2 cellular contexts compared by ENCODE assay signal in the genomic region with DNA sequence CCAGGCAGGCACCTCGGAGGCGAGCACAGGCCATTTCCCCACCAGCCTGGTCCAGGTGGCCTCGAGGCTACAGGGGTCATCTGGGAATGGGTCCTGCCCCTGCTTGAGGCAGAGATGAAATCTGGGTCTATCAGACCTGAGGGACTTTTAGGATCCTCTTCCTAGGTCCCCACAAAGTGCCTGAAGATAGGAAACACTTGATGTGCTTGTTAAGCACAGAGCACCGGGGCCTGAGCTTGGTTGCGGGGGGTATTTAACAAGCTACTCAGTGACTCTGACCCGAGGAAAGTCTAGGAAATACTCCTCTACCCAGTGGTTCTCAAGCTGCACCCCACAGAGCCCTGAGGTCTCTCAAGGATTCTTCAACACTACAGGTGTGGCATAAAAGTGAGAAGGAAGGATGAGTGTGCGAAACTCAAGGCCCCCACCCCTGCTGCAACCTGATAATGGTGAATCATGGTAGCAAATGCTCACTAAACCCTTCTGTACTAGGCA.
TF ChIP-seq lines count a peak whose summit lies in the region.

No MANE protein-coding gene starts in this region.

TF ChIP-seq in H1, 55 proteins besides CTCF, POLR2A, EP300 and RAD21:
- TF ChIP-seq, protein P1, sequence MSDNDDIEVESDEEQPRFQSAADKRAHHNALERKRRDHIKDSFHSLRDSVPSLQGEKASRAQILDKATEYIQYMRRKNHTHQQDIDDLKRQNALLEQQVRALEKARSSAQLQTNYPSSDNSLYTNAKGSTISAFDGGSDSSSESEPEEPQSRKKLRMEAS (IDR thresholded peaks at IDR 0.05), result no peak
- no peak for TF ChIP-seq RNF2 (IDR thresholded peaks at IDR 0.05; ENCODE audit: borderline replicate concordance, low read depth, low read length, missing control alignments, poor library complexity, severe bottlenecking)
- no peak for TF ChIP-seq SRF (IDR thresholded peaks at IDR 0.05; ENCODE audit: low read depth, low read length)
- no peak for TF ChIP-seq TAF7 (optimal IDR thresholded peaks at IDR 0.05; ENCODE audit: borderline replicate concordance, low read depth, low read length)
- TF ChIP-seq JUND (IDR thresholded peaks at IDR 0.05; ENCODE audit: low read length), result no peak
- TF ChIP-seq CEBPB (IDR thresholded peaks at IDR 0.05; ENCODE audit: low read depth, low read length), result no peak
- no peak for TF ChIP-seq HDAC6 (IDR thresholded peaks at IDR 0.05; ENCODE audit: low read depth, low read length)
- TF ChIP-seq HDAC2 (IDR thresholded peaks at IDR 0.05; ENCODE audit: borderline replicate concordance in 1 of 2, low read depth in 2 of 2, low read length in 2 of 2), result no peak

TF ChIP-seq in HepG2, 621 proteins besides CTCF, POLR2A, EP300 and RAD21:
- TF ChIP-seq ZBTB1 (CRISPR knock-in tag; IDR thresholded peaks at IDR 0.05; ENCODE audit: borderline replicate concordance) (no peak), MATR3 (CRISPR knock-in tag; IDR thresholded peaks at IDR 0.05) (no peak)
